In the genomic region with DNA sequence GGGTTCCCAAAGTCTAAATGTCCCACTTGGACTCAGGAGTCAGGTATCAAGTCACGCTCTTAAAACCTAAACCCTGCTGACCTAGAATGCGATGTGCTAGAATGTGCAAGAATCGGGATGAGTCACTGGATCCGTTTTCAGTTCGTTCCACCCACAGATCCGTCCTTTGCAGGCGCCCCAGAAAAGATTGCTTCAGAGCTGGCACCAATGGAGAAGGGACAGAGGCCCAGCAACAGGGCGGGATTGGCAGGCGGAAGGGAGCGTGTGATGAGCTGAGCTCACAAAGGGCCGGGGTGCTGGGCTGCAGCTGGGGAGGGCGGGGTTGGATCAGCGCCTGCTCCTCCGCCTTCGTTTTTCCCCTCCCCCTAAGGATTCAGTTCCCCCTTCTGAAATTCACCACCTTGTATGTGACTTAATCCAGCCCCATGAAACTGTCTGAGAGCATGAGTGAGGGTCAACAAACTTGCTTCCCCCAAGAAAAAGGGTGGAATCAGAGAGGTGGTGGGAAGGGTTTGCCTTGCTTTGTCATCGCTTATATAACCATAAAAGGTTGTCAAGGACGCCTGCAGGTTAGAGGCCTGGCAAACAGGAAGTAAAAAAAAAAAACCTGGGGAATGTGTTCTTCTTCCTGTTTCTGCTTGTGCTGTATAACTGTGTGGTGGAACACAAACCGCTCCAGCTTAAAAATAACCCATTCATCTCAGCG, we compare ENCODE assay signal across 8 cellular contexts. TPM values are rescaled to one million over a fixed set of nuclear protein-coding genes. Genes with fewer than 3 reads are reported as not detected.
A peak's percentile ranks its signal among the peaks of the same experiment; 100 is the strongest.
DNase-seq lines count a peak whose midpoint lies in the region; ATAC-seq and TF ChIP-seq lines count a peak whose summit lies in the region.

No MANE protein-coding gene starts in this region.

- H3K4me1 ChIP-seq in HEK293 (ENCODE audit: control insufficient read depth, insufficient read depth, low read length) (peaks cover 24% of the 10 kb centered on the region), OCI-LY3 (ENCODE audit: low read length) (peaks cover 57% of the 10 kb centered on the region), heart left ventricle (peaks cover 0 to 72% (median 51%) of the 10 kb centered on the region in 12 donors)

- POLR2A ChIA-PET in HEK293 (lab: Yijun Ruan, JAX), result interaction anchor here (0.6 to 2.4 kb wide), 9 partner anchors 9 to 945 kb away, joined by 3 to 25 read pairs (median 6); partner anchors contain the start of genes BRI3BP, CCDC92 and ZNF664

- TF ChIP-seq POLR2A in heart left ventricle (IDR thresholded peaks at IDR 0.05), result peak in 1 of 2 donors; percentile 67

- H3K27ac Mint-ChIP-seq in activated naive CD4-positive, alpha-beta T cell treated with anti-CD3 and anti-CD28 coated beads, Interleukin-2, amount 50 U/mL, for 72 hours, result peak overlapping the region; percentile 99

- H3K9ac ChIP-seq in OCI-LY3 (ENCODE audit: low read length), result peak overlapping the region; percentile 100

- intact Hi-C loops in heart left ventricle (cut with DNase I), result loop anchor here in 2 of 10 donors (1.0 to 10.0 kb wide), 2 partner anchors 23 to 402 kb away; no protein-coding TSS in a partner anchor

- TF ChIP-seq CTCF in HEK293 (tag by site-specific recombination; IDR thresholded peaks at IDR 0.05) (no peak), OCI-LY3 (IDR thresholded peaks at IDR 0.05; ENCODE audit: low read depth, low read length) (no peak), heart left ventricle (IDR thresholded peaks at IDR 0.05) (no peak)

- H3K27me3 ChIP-seq in OCI-LY3 (ENCODE audit: low read depth, low read length), result no peaks in the 10 kb centered on the region
- H3K27me3 ChIP-seq in heart left ventricle, result no peaks in the 10 kb centered on the region

- H3K27ac ChIP-seq in HEK293 (ENCODE audit: extremely low read depth, low read depth, low read length), result peak overlapping the region; percentile 77
- peak overlapping the region; percentile 98 for H3K27ac ChIP-seq in OCI-LY3 (ENCODE audit: low read length)
- peak overlapping the region; percentile 99 to 100 (median 100) for H3K27ac ChIP-seq in heart left ventricle

- no peak overlapping the region; the same call in 1 of the 2 replicates for H2AFZ ChIP-seq in OCI-LY3 (ENCODE audit: low read depth, low read length)

- DNase-seq in GM03348 (ENCODE audit: low spot score) (peak; percentile 90), heart left ventricle (peak; percentile 97 to 99 (median 98)), pulmonary artery endothelial cell (ENCODE audit: low read depth, low spot score) (peak; percentile 99), NCI-H526 treated with DMSO at 0.1 percent for 48 hours (lab: John Stamatoyannopoulos, UW) (no peak)
- peak; percentile 86 to 93 for DNase-seq in activated naive CD4-positive, alpha-beta T cell treated with anti-CD3 and anti-CD28 coated beads, Interleukin-2, amount 50 U/mL, for 72 hours (ENCODE audit: low spot score in 2 of 2)
- DNase-seq in NK-92 treated with Interleukin-12 subunit alpha and Interleukin-12 subunit beta, amount 100 ng/mL, for 24 hours (lab: John Stamatoyannopoulos, UW), result no peak

- peaks cover 23% of the 10 kb centered on the region for H3K79me2 ChIP-seq in OCI-LY3 (ENCODE audit: low read length)

- CTCF ChIA-PET in HEK293 (lab: Yijun Ruan, JAX), result interaction anchor here (0.7 to 1.9 kb wide), 4 partner anchors 10 to 23 kb away, joined by 3 to 10 read pairs (median 4); no protein-coding TSS in a partner anchor

- H3K9me3 ChIP-seq in HEK293 (ENCODE audit: control insufficient read depth, insufficient read depth, low read depth, low read length) (no peaks in the 10 kb centered on the region), OCI-LY3 (ENCODE audit: insufficient read depth, low read length) (no peaks in the 10 kb centered on the region), heart left ventricle (no peaks in the 10 kb centered on the region)

- peaks cover 23 to 26% of the 10 kb centered on the region in 2 donors for H3K36me3 Mint-ChIP-seq in activated naive CD4-positive, alpha-beta T cell treated with anti-CD3 and anti-CD28 coated beads, Interleukin-2, amount 50 U/mL, for 72 hours

- ATAC-seq in activated naive CD4-positive, alpha-beta T cell treated with anti-CD3 and anti-CD28 coated beads, Interleukin-2, amount 50 U/mL, for 72 hours, result peak; percentile 68 to 77
- ATAC-seq in heart left ventricle, result peak; percentile 90 to 94 (median 93)

- peaks cover 0 to 11% of the 10 kb centered on the region in 2 donors for H3K9me3 Mint-ChIP-seq in activated naive CD4-positive, alpha-beta T cell treated with anti-CD3 and anti-CD28 coated beads, Interleukin-2, amount 50 U/mL, for 72 hours

- H4K20me1 ChIP-seq in OCI-LY3 (ENCODE audit: insufficient read depth, low read length), result peaks cover 20% of the 10 kb centered on the region

- H3K4me3 ChIP-seq in HEK293 (ENCODE audit: low read depth, low read length) (peak overlapping the region; percentile 38), OCI-LY3 (ENCODE audit: low read length) (peak overlapping the region; percentile 100), heart left ventricle (peak overlapping the region in 11 of 12 donors; percentile 22 to 97 (median 80))

- WGBS in heart left ventricle, 4 donors, result 0% methylated on average over 18 to 19 of the region's 19 CpGs

- peak overlapping the region; percentile 98 for H3K4me2 ChIP-seq in OCI-LY3 (ENCODE audit: low read length)

- H3K36me3 ChIP-seq in HEK293 (ENCODE audit: control insufficient read depth in 2 of 2, insufficient read depth in 1 of 2, low read length in 2 of 2) (peaks cover 0 to 20% of the 10 kb centered on the region in 2 experiments; a peak in 1 of 3 replicates), OCI-LY3 (replicated peaks; ENCODE audit: low read depth, low read length) (peaks cover 9% of the 10 kb centered on the region), heart left ventricle (peaks cover 0 to 19% (median 14%) of the 10 kb centered on the region in 9 donors)

TF ChIP-seq in HEK293, 187 proteins besides CTCF, POLR2A, EP300 and RAD21 (continues in another document):
- peak; percentile 90 for TF ChIP-seq KLF16 (tag by site-specific recombination; IDR thresholded peaks at IDR 0.05)
- TF ChIP-seq SP3 (tag by site-specific recombination; IDR thresholded peaks at IDR 0.05), result peak; percentile 84
- TF ChIP-seq ZNF530 (tag by site-specific recombination; IDR thresholded peaks at IDR 0.05; ENCODE audit: low read depth), result no peak
- no peak for TF ChIP-seq ZNF155 (tag by site-specific recombination; IDR thresholded peaks at IDR 0.05)
- no peak for TF ChIP-seq ZNF16 (tag by site-specific recombination; IDR thresholded peaks at IDR 0.05; ENCODE audit: low read depth)
- peak; percentile 92 for TF ChIP-seq SP2 (tag by site-specific recombination; IDR thresholded peaks at IDR 0.05)
- TF ChIP-seq ZNF132 (tag by site-specific recombination; IDR thresholded peaks at IDR 0.05; ENCODE audit: borderline replicate concordance), result no peak
- TF ChIP-seq, protein P1, sequence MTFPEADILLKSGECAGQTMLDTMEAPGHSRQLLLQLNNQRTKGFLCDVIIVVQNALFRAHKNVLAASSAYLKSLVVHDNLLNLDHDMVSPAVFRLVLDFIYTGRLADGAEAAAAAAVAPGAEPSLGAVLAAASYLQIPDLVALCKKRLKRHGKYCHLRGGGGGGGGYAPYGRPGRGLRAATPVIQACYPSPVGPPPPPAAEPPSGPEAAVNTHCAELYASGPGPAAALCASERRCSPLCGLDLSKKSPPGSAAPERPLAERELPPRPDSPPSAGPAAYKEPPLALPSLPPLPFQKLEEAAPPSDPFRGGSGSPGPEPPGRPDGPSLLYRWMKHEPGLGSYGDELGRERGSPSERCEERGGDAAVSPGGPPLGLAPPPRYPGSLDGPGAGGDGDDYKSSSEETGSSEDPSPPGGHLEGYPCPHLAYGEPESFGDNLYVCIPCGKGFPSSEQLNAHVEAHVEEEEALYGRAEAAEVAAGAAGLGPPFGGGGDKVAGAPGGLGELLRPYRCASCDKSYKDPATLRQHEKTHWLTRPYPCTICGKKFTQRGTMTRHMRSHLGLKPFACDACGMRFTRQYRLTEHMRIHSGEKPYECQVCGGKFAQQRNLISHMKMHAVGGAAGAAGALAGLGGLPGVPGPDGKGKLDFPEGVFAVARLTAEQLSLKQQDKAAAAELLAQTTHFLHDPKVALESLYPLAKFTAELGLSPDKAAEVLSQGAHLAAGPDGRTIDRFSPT (tag by site-specific recombination; IDR thresholded peaks at IDR 0.05), result peak; percentile 88
- peak; percentile 76 for TF ChIP-seq ZNF600 (tag by site-specific recombination; IDR thresholded peaks at IDR 0.05)
- TF ChIP-seq ZNF521 (tag by site-specific recombination; IDR thresholded peaks at IDR 0.05), result no peak
- no peak for TF ChIP-seq ZNF510 (tag by site-specific recombination; IDR thresholded peaks at IDR 0.05; ENCODE audit: insufficient replicate concordance)
- no peak for TF ChIP-seq ZNF624 (tag by site-specific recombination; IDR thresholded peaks at IDR 0.05)
- TF ChIP-seq KLF1 (tag by site-specific recombination; IDR thresholded peaks at IDR 0.05), result peak; percentile 71
- 0 out of 2 replicates have a peak, but pooled peaks have one; percentile 48 for TF ChIP-seq ZFP37 (tag by site-specific recombination; IDR thresholded peaks at IDR 0.05)
- peak; percentile 84 for TF ChIP-seq ZBTB17 (tag by site-specific recombination; IDR thresholded peaks at IDR 0.05)
- no peak for TF ChIP-seq AEBP2 (tag by site-specific recombination; IDR thresholded peaks at IDR 0.05; ENCODE audit: borderline replicate concordance)
- TF ChIP-seq ZNF658 (tag by site-specific recombination; IDR thresholded peaks at IDR 0.05), result no peak

RNA-seq across cellular contexts. Expression of gene UBC, which starts 2.8 kb away (rescaled TPM):
- total RNA-seq in activated naive CD4-positive, alpha-beta T cell treated with anti-CD3 and anti-CD28 coated beads, Interleukin-2, amount 50 U/mL, for 72 hours, result 100 to 1,000 TPM; 806 to 863 TPM
- total RNA-seq in heart left ventricle (1,000 to 10,000 TPM in 8 of 9 donors, 100 to 1,000 TPM in 1; 811 to 2,185 (median 1,239) TPM), pulmonary artery endothelial cell (1,744 and 2,029 TPM in 2 replicates)
- polyA plus RNA-seq in heart left ventricle, result 1,000 to 10,000 TPM; 1,238 to 1,403 TPM

RNA-seq across cellular contexts. Expression of gene SCARB1, which starts 53.6 kb away (rescaled TPM):
- 10 to 100 TPM; 15.3 to 23.6 TPM for total RNA-seq in activated naive CD4-positive, alpha-beta T cell treated with anti-CD3 and anti-CD28 coated beads, Interleukin-2, amount 50 U/mL, for 72 hours
- total RNA-seq in heart left ventricle (10 to 100 TPM in 8 of 9 donors, 1 to 10 TPM in 1; 6.9 to 21.7 (median 15.2) TPM), pulmonary artery endothelial cell (30.3 and 34.6 TPM in 2 replicates)
- polyA plus RNA-seq in heart left ventricle, result 1 to 10 TPM; 8.3 to 8.8 TPM

Comparison
In these comparisons a context has a peak if more than half of its experiments do, and no peak if none do; other contexts are left out.
1. DNase-seq: peak in GM03348 (single experiment), activated naive CD4-positive, alpha-beta T cell treated with anti-CD3 and anti-CD28 coated beads, Interleukin-2, amount 50 U/mL, for 72 hours (2 of 2), heart left ventricle (5 of 5) and pulmonary artery endothelial cell (single experiment); none in NK-92 treated with Interleukin-12 subunit alpha and Interleukin-12 subunit beta, amount 100 ng/mL, for 24 hours (single experiment) and NCI-H526 treated with DMSO at 0.1 percent for 48 hours (single experiment).
2. H3K4me3 ChIP-seq: peak in every context shown above with its lines; median percentile 100 in OCI-LY3; 80 in heart left ventricle; 38 in HEK293.
3. Peak in every context shown above with its lines, with median percentiles within 50 percentile points of each other: H3K27ac ChIP-seq.